ENCODE assay signal across 8 cellular contexts in the genomic region with DNA sequence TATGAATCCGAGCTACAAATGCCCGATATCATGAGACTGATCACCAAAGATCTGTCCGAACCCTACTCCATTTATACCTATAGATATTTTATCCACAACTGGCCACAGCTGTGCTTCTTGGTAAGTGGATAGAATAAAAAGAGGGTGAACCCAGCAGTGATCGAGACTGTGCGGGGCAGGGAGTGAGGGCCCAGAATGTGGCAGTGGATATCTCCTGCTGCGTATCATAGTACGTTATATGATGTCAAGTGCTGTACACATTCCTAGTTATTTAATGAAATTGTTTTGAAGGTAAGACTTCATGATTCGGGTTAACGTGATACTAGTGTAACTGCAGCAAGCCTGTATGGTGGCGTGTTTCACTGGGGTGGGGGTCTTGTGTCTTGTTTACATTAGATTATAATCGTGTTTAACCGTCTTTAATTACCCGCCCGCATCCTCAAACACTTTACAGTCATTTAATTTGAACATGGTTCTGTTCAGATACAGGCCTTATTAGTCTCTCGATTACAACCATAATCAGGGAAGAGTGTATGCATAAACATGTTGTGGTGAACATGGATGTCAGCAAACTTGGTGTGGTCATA. TPM values are rescaled to one million over a fixed set of nuclear protein-coding genes. Genes with fewer than 3 reads are reported as not detected.
DNase-seq lines count a peak whose midpoint lies in the region; ATAC-seq and TF ChIP-seq lines count a peak whose summit lies in the region.

No MANE protein-coding gene starts in this region.

- intact Hi-C loops in natural killer cell (cut with micrococcal nuclease): loop anchor here (2.0 to 5.0 kb wide), 2 partner anchors 123 to 1796 kb away; a partner anchor contains a TSS

- ATAC-seq in natural killer cell (no peak), HG02798 (IDR thresholded peaks at IDR 0.05; ENCODE audit: poor library complexity, unreplicated experiment) (no peak), HG03045 (IDR thresholded peaks at IDR 0.05; ENCODE audit: unreplicated experiment) (no peak), HG03378 (IDR thresholded peaks at IDR 0.05; ENCODE audit: unreplicated experiment) (no peak)

- H3K4me3 Mint-ChIP-seq in natural killer cell: peak overlapping the region; percentile 91

- H3K27me3 Mint-ChIP-seq in natural killer cell (ENCODE audit: low read depth in 2 of 2): no peaks in the 10 kb centered on the region

- no peak for TF ChIP-seq CTCF in natural killer cell (IDR thresholded peaks at IDR 0.05)

- H3K9me3 Mint-ChIP-seq in natural killer cell: no peaks in the 10 kb centered on the region

- H3K27ac Mint-ChIP-seq in natural killer cell: peak overlapping the region; percentile 90 to 98

- peaks cover 48 to 52% of the 10 kb centered on the region in 2 donors for H3K4me1 Mint-ChIP-seq in natural killer cell

- H3K36me3 Mint-ChIP-seq in natural killer cell: no peaks in the 10 kb centered on the region

- DNase-seq in GM03348 (ENCODE audit: low spot score): peak; percentile 11
- DNase-seq in NCI-H82 treated with DMSO at 0.1 percent for 48 hours (lab: John Stamatoyannopoulos, UW; ENCODE audit: unreplicated experiment): peak; percentile 87
- DNase-seq in dermis blood vessel endothelial cell: peak; percentile 24
- no peak for DNase-seq in natural killer cell
- DNase-seq in GDM1 (lab: John Stamatoyannopoulos, UW): no peak

RNA-seq across cellular contexts. Expression of a gene that starts 1.3 kb away (rescaled TPM):
- total RNA-seq in dermis blood vessel endothelial cell: 31.7 and 34.7 TPM in 2 replicates
- total RNA-seq in natural killer cell: 10 to 100 TPM; 17.1 to 32.6 (median 24.0) TPM

Comparison
In these comparisons a context has a peak if more than half of its experiments do, and no peak if none do; other contexts are left out.
1. DNase-seq: peak in GM03348 (single experiment), NCI-H82 treated with DMSO at 0.1 percent for 48 hours (single experiment) and dermis blood vessel endothelial cell (single experiment); none in natural killer cell (single experiment) and GDM1 (single experiment).